ENCODE assay signal across 9 cellular contexts in genomic region chr5:42912184-42912766, GRCh38.
DNase-seq lines count a peak whose midpoint lies in the region; ATAC-seq, FAIRE-seq and TF ChIP-seq lines count a peak whose summit lies in the region.
"Had no signal": no experiment of that assay in that cellular context is flagged by ENCODE, and none has a peak within 500 bp of the region (broad histone marks: within the 10 kb centered on the region; RNA-seq: fewer than 3 reads in every experiment).

No MANE protein-coding gene starts in this region.

- peak overlapping the region in 3 of 9 donors; percentile 13 to 63 (median 59) for H3K27ac Mint-ChIP-seq in naive thymus-derived CD4-positive, alpha-beta T cell
- H3K27ac Mint-ChIP-seq: T-helper 1 cell treated with Interleukin-12 subunit alpha and Interleukin-12 subunit beta and Interleukin-4 antibody, amounts not matched to agents 30 μg/mL and 1 μg/mL, for 36 hours had no signal

- TF ChIP-seq CTCF in HL-60 (IDR thresholded peaks at IDR 0.05; ENCODE audit: insufficient read depth, low read length), result peak; percentile 19

- DNase-seq in CMK (ENCODE audit: low read depth) (peak; percentile 22), HL-60 (ENCODE audit: low read depth in 1 of 2, low spot score in 1 of 2) (peak; percentile 6 to 56), RCC 7860 (ENCODE audit: low spot score) (peak; percentile 67), astrocyte of the hippocampus (ENCODE audit: low read depth, low spot score) (peak; percentile 59), Right ventricle myocardium inferior (ENCODE audit: missing footprints) (no peak)
- peak in 7 of 9 donors; percentile 43 to 70 (median 53) for DNase-seq in naive thymus-derived CD4-positive, alpha-beta T cell

- H3K4me1 Mint-ChIP-seq in naive thymus-derived CD4-positive, alpha-beta T cell, result peaks cover 5 to 28% (median 20%) of the 10 kb centered on the region in 7 donors

- ATAC-seq in naive thymus-derived CD4-positive, alpha-beta T cell, result peak; percentile 56
- ATAC-seq in GM19328 (IDR thresholded peaks at IDR 0.05; ENCODE audit: unreplicated experiment), result no peak
- no peak for ATAC-seq in Right ventricle myocardium inferior
- ATAC-seq in HG03095 (IDR thresholded peaks at IDR 0.05; ENCODE audit: unreplicated experiment), result no peak

- H3K4me3 Mint-ChIP-seq in naive thymus-derived CD4-positive, alpha-beta T cell, result peak overlapping the region in 2 of 10 donors; percentile 6 to 19
- H3K4me3 Mint-ChIP-seq: T-helper 1 cell treated with Interleukin-12 subunit alpha and Interleukin-12 subunit beta and Interleukin-4 antibody, amounts not matched to agents 30 μg/mL and 1 μg/mL, for 36 hours had no signal

- no peak overlapping the region for H3K27ac ChIP-seq in HL-60 (replicated peaks)
- H3K27ac ChIP-seq in naive thymus-derived CD4-positive, alpha-beta T cell (ENCODE audit: low read depth, low read length), result no peak overlapping the region

- intact Hi-C loops in naive thymus-derived CD4-positive, alpha-beta T cell (cut with micrococcal nuclease), result loop anchor here in 1 of 2 donors (1.0 kb wide), 7 partner anchors 81 to 394 kb away; partner anchors contain the start of gene ANXA2R
- intact Hi-C loops in Right ventricle myocardium inferior (cut with DNase I), result loop anchor here (10.0 kb wide), 1 partner anchor 153 kb away; no protein-coding TSS in a partner anchor

- peaks cover 0 to 18% (median 0%) of the 10 kb centered on the region in 5 donors for H3K27me3 Mint-ChIP-seq in naive thymus-derived CD4-positive, alpha-beta T cell

- H3K9me3 ChIP-seq in naive thymus-derived CD4-positive, alpha-beta T cell (ENCODE audit: control insufficient read depth in 2 of 3, low read length in 3 of 3), result no peaks in the 10 kb centered on the region

- H3K4me1 ChIP-seq in naive thymus-derived CD4-positive, alpha-beta T cell (ENCODE audit: control insufficient read depth in 2 of 2, insufficient read depth in 2 of 2, low read length in 2 of 2), result peaks cover 0 to 4% of the 10 kb centered on the region in 2 donors

- no peaks in the 10 kb centered on the region for H3K27me3 ChIP-seq in HL-60 (ENCODE audit: insufficient read depth, poor library complexity, severe bottlenecking)
- H3K27me3 ChIP-seq in naive thymus-derived CD4-positive, alpha-beta T cell (ENCODE audit: control insufficient read depth in 2 of 2, insufficient read depth in 2 of 2, low read length in 2 of 2), result no peaks in the 10 kb centered on the region

- H3K4me3 ChIP-seq in HL-60 (replicated peaks; ENCODE audit: insufficient read depth, low read length), result no peak overlapping the region
- H3K4me3 ChIP-seq in naive thymus-derived CD4-positive, alpha-beta T cell (ENCODE audit: low read length), result no peak overlapping the region

- FAIRE-seq in RCC 7860 (lab: Jason Lieb, UNC), result peak; percentile 82

- no peaks in the 10 kb centered on the region for H3K9me3 Mint-ChIP-seq in naive thymus-derived CD4-positive, alpha-beta T cell
- H3K9me3 Mint-ChIP-seq: T-helper 1 cell treated with Interleukin-12 subunit alpha and Interleukin-12 subunit beta and Interleukin-4 antibody, amounts not matched to agents 30 μg/mL and 1 μg/mL, for 36 hours had no signal

- no peaks in the 10 kb centered on the region for H3K36me3 Mint-ChIP-seq in naive thymus-derived CD4-positive, alpha-beta T cell

- POLR2A ChIA-PET in naive thymus-derived CD4-positive, alpha-beta T cell (lab: Charles Lee), result interaction anchor here (0.6 to 10.2 kb wide), 14 partner anchors 10 to 209 kb away, joined by 3 to 184 read pairs (median 14); partner anchors contain the start of genes ANXA2R and ZNF131

- no peaks in the 10 kb centered on the region for H3K36me3 ChIP-seq in naive thymus-derived CD4-positive, alpha-beta T cell (ENCODE audit: control insufficient read depth in 2 of 3, insufficient read depth in 3 of 3, low read length in 3 of 3)

- CTCF ChIA-PET in naive thymus-derived CD4-positive, alpha-beta T cell (lab: Charles Lee), result interaction anchor here (0.6 to 4.2 kb wide), 18 partner anchors 16 to 394 kb away, joined by 3 to 22 read pairs (median 5); partner anchors contain the start of gene ZNF131
